In genomic region chr19:51420511-51420910, GRCh38 we compare ENCODE assay signal across 14 cellular contexts. TPM values are rescaled to one million over a fixed set of nuclear protein-coding genes. Genes with fewer than 3 reads are reported as not detected.
"Had no signal": no experiment of that assay in that cellular context is flagged by ENCODE, and none has a peak within 500 bp of the region (broad histone marks: within the 10 kb centered on the region; RNA-seq: fewer than 3 reads in every experiment).

No MANE protein-coding gene starts in this region.

RNA-seq across cellular contexts. Expression of gene SIGLEC10, which starts 3.1 kb away (rescaled TPM):
- total RNA-seq: WTC11 had no signal

RNA-seq across cellular contexts. Expression of gene C19orf84, which starts 30.1 kb away (rescaled TPM):
- total RNA-seq: activated B cell treated with CpG ODN at 0.5 μM for 24 hours; activated CD4-positive, alpha-beta memory T cell treated with anti-CD3 and anti-CD28 coated beads for 36 hours; activated CD4-positive, alpha-beta memory T cell treated with anti-CD3 and anti-CD28 coated beads, Interleukin-2, amount 10 ng/mL, durations not matched to agents 7 days and 5 days; activated CD4-positive, alpha-beta T cell treated with anti-CD3 and anti-CD28 coated beads, Interleukin-2, amount 10 ng/mL, durations not matched to agents 7 days and 5 days; activated CD8-positive, alpha-beta memory T cell treated with anti-CD3 and anti-CD28 coated beads, Interleukin-2, amount 10 ng/mL, durations not matched to agents 7 days and 5 days; activated CD8-positive, alpha-beta T cell treated with anti-CD3 and anti-CD28 coated beads for 36 hours; activated CD8-positive, alpha-beta T cell treated with anti-CD3 and anti-CD28 coated beads, Interleukin-2, amount 10 ng/mL, durations not matched to agents 7 days and 5 days; T-helper 17 cell; T-helper 2 cell treated with Interferon-gamma antibody and Interleukin-4, amounts not matched to agents 100 ng/mL and 5 ng/mL, for 36 hours had no signal

RNA-seq across cellular contexts. Expression of gene LIM2, which starts 32.7 kb away (rescaled TPM):
- total RNA-seq: activated B cell treated with CpG ODN at 0.5 μM for 24 hours; activated CD4-positive, alpha-beta memory T cell treated with anti-CD3 and anti-CD28 coated beads, Interleukin-2, amount 10 ng/mL, durations not matched to agents 7 days and 5 days; activated CD4-positive, alpha-beta T cell treated with anti-CD3 and anti-CD28 coated beads, Interleukin-2, amount 10 ng/mL, durations not matched to agents 24 days and 14 days; activated CD4-positive, alpha-beta T cell treated with anti-CD3 and anti-CD28 coated beads, Interleukin-2, amount 10 ng/mL, durations not matched to agents 7 days and 5 days; activated CD8-positive, alpha-beta T cell treated with anti-CD3 and anti-CD28 coated beads, Interleukin-2, amount 10 ng/mL, durations not matched to agents 7 days and 5 days; T-helper 1 cell treated with Interleukin-12 subunit alpha and Interleukin-12 subunit beta and Interleukin-4 antibody, amounts not matched to agents 30 ng/mL and 1 ng/mL, for 36 hours; T-helper 17 cell; WTC11 had no signal

RNA-seq across cellular contexts. Expression of gene SIGLEC8, which starts 37.7 kb away (rescaled TPM):
- total RNA-seq: activated B cell treated with CpG ODN at 0.5 μM for 24 hours; activated CD4-positive, alpha-beta memory T cell treated with anti-CD3 and anti-CD28 coated beads for 36 hours; activated CD4-positive, alpha-beta memory T cell treated with anti-CD3 and anti-CD28 coated beads, Interleukin-2, amount 10 ng/mL, durations not matched to agents 7 days and 5 days; activated CD4-positive, alpha-beta T cell treated with anti-CD3 and anti-CD28 coated beads for 36 hours; activated CD4-positive, alpha-beta T cell treated with anti-CD3 and anti-CD28 coated beads, Interleukin-2, amount 10 ng/mL, durations not matched to agents 7 days and 5 days; activated CD8-positive, alpha-beta memory T cell treated with anti-CD3 and anti-CD28 coated beads for 36 hours; activated CD8-positive, alpha-beta memory T cell treated with anti-CD3 and anti-CD28 coated beads, Interleukin-2, amount 10 ng/mL, durations not matched to agents 7 days and 5 days; activated CD8-positive, alpha-beta T cell treated with anti-CD3 and anti-CD28 coated beads for 36 hours; activated CD8-positive, alpha-beta T cell treated with anti-CD3 and anti-CD28 coated beads, Interleukin-2, amount 10 ng/mL, durations not matched to agents 7 days and 5 days; T-helper 1 cell treated with Interleukin-12 subunit alpha and Interleukin-12 subunit beta and Interleukin-4 antibody, amounts not matched to agents 30 ng/mL and 1 ng/mL, for 36 hours; T-helper 17 cell; T-helper 2 cell treated with Interferon-gamma antibody and Interleukin-4, amounts not matched to agents 100 ng/mL and 5 ng/mL, for 36 hours; WTC11 had no signal
